In the genomic region with DNA sequence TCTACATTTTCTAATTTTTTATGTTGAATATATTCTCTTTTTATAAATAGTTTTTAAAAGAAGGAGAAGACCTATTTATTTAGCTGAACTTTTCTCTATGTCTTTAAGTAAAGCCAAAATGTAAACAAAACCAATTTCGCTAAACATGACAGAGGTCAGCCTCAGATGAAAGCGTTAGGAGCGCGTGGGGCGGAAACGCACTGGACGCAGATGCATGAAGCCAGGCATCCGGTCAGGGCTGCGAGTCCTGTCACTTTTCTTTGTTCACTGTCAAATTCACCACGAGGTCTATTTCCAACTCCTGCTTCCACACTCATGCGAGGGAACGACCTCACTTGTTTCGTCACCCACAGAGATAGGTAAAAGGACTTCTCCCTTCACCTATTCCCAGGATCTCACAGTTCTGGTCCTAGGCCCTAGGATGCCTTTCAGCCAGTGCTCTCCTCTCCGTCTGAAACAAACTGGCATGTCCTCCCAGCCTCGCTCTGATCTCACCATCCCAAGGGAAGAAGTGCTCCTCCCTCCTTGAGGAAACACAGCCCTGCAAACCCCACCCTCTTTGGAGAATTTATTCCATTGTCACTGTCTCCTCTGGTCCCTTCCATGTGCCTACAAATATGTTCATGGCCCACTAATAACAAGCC, we compare ENCODE assay signal across 18 cellular contexts. TPM values are rescaled to one million over a fixed set of nuclear protein-coding genes. Genes with fewer than 3 reads are reported as not detected.
A peak's percentile ranks its signal among the peaks of the same experiment; 100 is the strongest.
DNase-seq lines count a peak whose midpoint lies in the region; ATAC-seq, FAIRE-seq and TF ChIP-seq lines count a peak whose summit lies in the region.
"Had no signal": no experiment of that assay in that cellular context is flagged by ENCODE, and none has a peak within 500 bp of the region (broad histone marks: within the 10 kb centered on the region; RNA-seq: fewer than 3 reads in every experiment).

No MANE protein-coding gene starts in this region.

- H3K4me1 ChIP-seq in BLaER1 treated with 17β-estradiol and CSF1 and Interleukin-3, amounts not matched to agents 10 nM and 100 nM: peaks cover 7 to 54% (median 22%) of the 10 kb centered on the region in 10 experiments; a peak in 18 of 20 replicates
- H3K4me1 ChIP-seq in GM12878 (ENCODE audit: control insufficient read depth, insufficient read depth, low read length): peaks cover 13% of the 10 kb centered on the region
- peaks cover 0 to 65% of the 10 kb centered on the region in 2 donors for H3K4me1 ChIP-seq in right atrium auricular region
- peaks cover 7% of the 10 kb centered on the region for H3K4me1 ChIP-seq in A673 (ENCODE audit: insufficient read depth, low read length, poor library complexity, severe bottlenecking)
- H3K4me1 ChIP-seq in Karpas-422 (ENCODE audit: low read length): no peaks in the 10 kb centered on the region

- no peak for ATAC-seq in GM12878

- no peaks in the 10 kb centered on the region for H4K20me1 ChIP-seq in BLaER1 treated with 17β-estradiol and CSF1 and Interleukin-3, amounts not matched to agents 10 nM and 100 nM
- H4K20me1 ChIP-seq in GM12878 (ENCODE audit: control insufficient read depth, insufficient read depth): no peaks in the 10 kb centered on the region
- H4K20me1 ChIP-seq in Karpas-422 (ENCODE audit: insufficient read depth, low read depth, low read length): no peaks in the 10 kb centered on the region

- peak overlapping the region in 3 of 11 experiments; percentile 28 to 56 (median 35); a peak in 4 of 22 replicates for H3K9ac ChIP-seq in BLaER1 treated with 17β-estradiol and CSF1 and Interleukin-3, amounts not matched to agents 10 nM and 100 nM
- H3K9ac ChIP-seq in GM12878 (ENCODE audit: control insufficient read depth, insufficient read depth, low read length) (no peak overlapping the region), Karpas-422 (ENCODE audit: low read length) (no peak overlapping the region)

- in situ Hi-C loops in GM12878 (cut with MboI): no loop called here

- no peaks in the 10 kb centered on the region for H3K27me3 ChIP-seq in BLaER1 treated with 17β-estradiol and CSF1 and Interleukin-3, amounts not matched to agents 10 nM and 100 nM
- H3K27me3 ChIP-seq in GM12878 (replicated peaks in 1 of 2; ENCODE audit: control insufficient read depth in 2 of 2, insufficient read depth in 2 of 2, low read length in 1 of 2) (no peaks in the 10 kb centered on the region), right atrium auricular region (no peaks in the 10 kb centered on the region), A673 (replicated peaks; ENCODE audit: insufficient read depth, low read depth, low read length, poor library complexity) (no peaks in the 10 kb centered on the region), Karpas-422 (ENCODE audit: low read length) (no peaks in the 10 kb centered on the region)

- H3K9me3 ChIP-seq in BLaER1 treated with 17β-estradiol and CSF1 and Interleukin-3, amounts not matched to agents 10 nM and 100 nM (replicated peaks in 1 of 11): no peaks in the 10 kb centered on the region
- no peaks in the 10 kb centered on the region; the same call in 1 of the 3 replicates for H3K9me3 ChIP-seq in GM12878 (replicated peaks; ENCODE audit: control insufficient read depth, insufficient read depth, low read length)
- no peaks in the 10 kb centered on the region for H3K9me3 ChIP-seq in right atrium auricular region
- H3K9me3 ChIP-seq in A673 (ENCODE audit: low read depth, low read length, poor library complexity, severe bottlenecking): no peaks in the 10 kb centered on the region
- no peaks in the 10 kb centered on the region for H3K9me3 ChIP-seq in Karpas-422 (ENCODE audit: low read length)

- H3K79me2 ChIP-seq in GM12878 (ENCODE audit: control insufficient read depth, insufficient read depth, low read length) (no peaks in the 10 kb centered on the region), Karpas-422 (ENCODE audit: low read length) (no peaks in the 10 kb centered on the region)

- no peaks in the 10 kb centered on the region for H3K9me2 ChIP-seq in Karpas-422 (replicated peaks; ENCODE audit: insufficient read depth, low read length)

- peak overlapping the region; percentile 20 to 88 (median 77) for H3K4me2 ChIP-seq in BLaER1 treated with 17β-estradiol and CSF1 and Interleukin-3, amounts not matched to agents 10 nM and 100 nM
- H3K4me2 ChIP-seq in GM12878 (ENCODE audit: control insufficient read depth, insufficient read depth): peak overlapping the region; percentile 44; the same call in 1 of the 2 replicates
- H3K4me2 ChIP-seq in Karpas-422 (ENCODE audit: low read depth, low read length, poor library complexity, severe bottlenecking): no peak overlapping the region

- BruUV-seq in GM12878 (replicated peaks; lab: Mats Ljungman, UMichigan): no TSS peak
- no TSS peak for BruUV-seq in A673 (replicated peaks; lab: Mats Ljungman, UMichigan)

- POLR2A ChIA-PET in GM12878 (lab: Charles Lee): interaction anchor here (0.6 kb wide), 1 partner anchor 88 kb away, joined by 3 read pairs; no protein-coding TSS in a partner anchor
- POLR2A ChIA-PET in A673 (lab: Charles Lee; ENCODE audit: low non-redundant PET): no interaction called here

- RAD21 ChIA-PET in GM12878 (lab: Charles Lee; ENCODE audit: unreplicated experiment): interaction anchor here (1.0 to 2.0 kb wide), 2 partner anchors 42 to 68 kb away, joined by 3 to 4 read pairs; no protein-coding TSS in a partner anchor

- SMC1A ChIA-PET in GM12878 (lab: Charles Lee; ENCODE audit: uncharacterized antibody, unreplicated experiment): interaction anchor here (1.6 kb wide), 1 partner anchor 72 kb away, joined by 4 read pairs; no protein-coding TSS in a partner anchor

- intact Hi-C loops in GM12878 (cut with micrococcal nuclease; ENCODE audit: unreplicated experiment): no loop called here
- intact Hi-C loops in A673 (cut with micrococcal nuclease; ENCODE audit: unreplicated experiment): no loop called here

- peak overlapping the region in 6 of 11 experiments; percentile 14 to 72 (median 61); a peak in 11 of 22 replicates for H3K27ac ChIP-seq in BLaER1 treated with 17β-estradiol and CSF1 and Interleukin-3, amounts not matched to agents 10 nM and 100 nM
- no peak overlapping the region for H3K27ac ChIP-seq in GM12878 (ENCODE audit: control insufficient read depth, insufficient read depth)
- peak overlapping the region; percentile 66 to 83 for H3K27ac ChIP-seq in right atrium auricular region
- H3K27ac ChIP-seq in skin epidermis: peak overlapping the region in 20 of 21 experiments; percentile 10 to 85 (median 67)
- H3K27ac ChIP-seq in A673 (ENCODE audit: low read depth, low read length, poor library complexity, severe bottlenecking): no peak overlapping the region
- H3K27ac ChIP-seq in Karpas-422 (ENCODE audit: low read length): no peak overlapping the region

- no peak for DNase-seq in GM12878 (ENCODE audit: low read depth, low spot score)
- DNase-seq in right atrium auricular region (ENCODE audit: low spot score): peak; percentile 80
- DNase-seq in T-helper 2 cell: no peak
- DNase-seq in DMS79 treated with DMSO at 0.1 percent for 48 hours (lab: John Stamatoyannopoulos, UW): no peak
- no peak for DNase-seq in A673 (ENCODE audit: low spot score)
- DNase-seq in Karpas-422: no peak
- DNase-seq: activated naive CD4-positive, alpha-beta T cell treated with Interleukin-2 at 50 U/mL for 16 hours; DMS153; effector memory CD4-positive, alpha-beta T cell; kidney glomerular epithelial cell; naive B cell; NCI-H1694 treated with DMSO at 0.1 percent for 48 hours; NCI-H510A; OCI-M1; stimulated activated CD4-positive, alpha-beta T cell treated with anti-CD3 and anti-CD28 coated beads, Interleukin-4, amount 100 ng/mL, for 24 hours had no signal

- 96% methylated on average over 15 of the region's 15 CpGs for WGBS in GM12878 (ENCODE audit: insufficient coverage, insufficient replicate concordance, low lambda C conversion rate, missing lambda C conversion rate)

- TF ChIP-seq POLR2A in GM12878 (IDR thresholded peaks at IDR 0.05; ENCODE audit: low read depth, low read length): no peak

- CTCF ChIA-PET in GM12878 (lab: Yijun Ruan, JAX) (interaction anchor here (0.7 to 1.2 kb wide), 2 partner anchors 60 to 74 kb away, joined by 3 to 4 read pairs; no protein-coding TSS in a partner anchor), A673 (lab: Charles Lee) (no interaction called here)

- TF ChIP-seq RAD21 in GM12878 (IDR thresholded peaks at IDR 0.05; ENCODE audit: insufficient read depth, low read depth, low read length): no peak

- TF ChIP-seq CTCF in GM12878 (IDR thresholded peaks at IDR 0.05 in 2 of 3, conservative IDR thresholded peaks at IDR 0.05 in 1 of 3; ENCODE audit: control insufficient read depth in 2 of 3, extremely low read depth in 1 of 3, insufficient read depth in 1 of 3, low read depth in 3 of 3, low read length in 3 of 3) (no peak), right atrium auricular region (IDR thresholded peaks at IDR 0.05) (no peak), A673 (conservative IDR thresholded peaks at IDR 0.05; ENCODE audit: low read depth, low read length) (no peak)

- TF ChIP-seq EP300 in GM12878 (IDR thresholded peaks at IDR 0.05; ENCODE audit: borderline replicate concordance in 1 of 2, control insufficient read depth in 1 of 2, low read depth in 2 of 2, low read length in 2 of 2): no peak

- H3K4me3 ChIP-seq in BLaER1 treated with 17β-estradiol and CSF1 and Interleukin-3, amounts not matched to agents 10 nM and 100 nM: no peak overlapping the region
- no peak overlapping the region for H3K4me3 ChIP-seq in GM12878
- no peak overlapping the region for H3K4me3 ChIP-seq in right atrium auricular region
- H3K4me3 ChIP-seq in skin epidermis: no peak overlapping the region
- H3K4me3 ChIP-seq in A673 (ENCODE audit: low read depth, low read length, poor library complexity, severe bottlenecking): no peak overlapping the region
- H3K4me3 ChIP-seq in Karpas-422 (ENCODE audit: low read length): no peak overlapping the region

- peaks cover 0 to 38% (median 0%) of the 10 kb centered on the region in 11 experiments; a peak in 1 of 22 replicates for H3K36me3 ChIP-seq in BLaER1 treated with 17β-estradiol and CSF1 and Interleukin-3, amounts not matched to agents 10 nM and 100 nM
- no peaks in the 10 kb centered on the region for H3K36me3 ChIP-seq in GM12878 (ENCODE audit: control insufficient read depth in 2 of 2, insufficient read depth in 2 of 2, low read length in 1 of 2)
- H3K36me3 ChIP-seq in right atrium auricular region: peaks cover 12% of the 10 kb centered on the region
- H3K36me3 ChIP-seq in A673 (ENCODE audit: insufficient read depth, low read length, poor library complexity, severe bottlenecking): peaks cover 9% of the 10 kb centered on the region
- H3K36me3 ChIP-seq in Karpas-422 (ENCODE audit: insufficient read depth, low read length): no peaks in the 10 kb centered on the region

- no peak for FAIRE-seq in GM12878 (lab: Jason Lieb, UNC)
- FAIRE-seq: bronchial epithelial cell had no signal

- H2AFZ ChIP-seq in GM12878 (ENCODE audit: control insufficient read depth, low read depth, low read length) (no peak overlapping the region), Karpas-422 (ENCODE audit: low read length) (no peak overlapping the region)

RNA-seq across cellular contexts. Expression of gene ITGB5, which starts 57.9 kb away (rescaled TPM):
- 1.3 and 2.2 TPM in 2 replicates for total RNA-seq in GM12878 (2013; cell fraction: nucleolus; rRNA removed)
- total RNA-seq in GM12878 (2014; rRNA removed) (0.60 and 0.73 TPM in 2 replicates), GM12878 (2014; rRNA removed; fragmentation: Illumina TruSeq; extraction: Trizol) (0.31 and 0.32 TPM in 2 replicates), GM12878 (2021) (1.4 and 2.1 TPM in 2 replicates), right atrium auricular region (100 to 1,000 TPM in 1 of 2 donors, 10 to 100 TPM in 1; 84.0 to 182 TPM), A673 (2021) (116 and 125 TPM in 2 replicates)
- 0.10 TPM for polyA plus RNA-seq in GM12878 (2011; ENCODE audit: low read depth)
- polyA plus RNA-seq in GM12878 (2011; rRNA removed) (5.6 and 10.0 TPM in 2 replicates), GM12878 (2014; fragmentation: Illumina TruSeq; extraction: Trizol) (0.60 and 1.0 TPM in 2 replicates), GM12878 (2014; fragmentation: Nextera tagmentation; extraction: Ambion mirVana) (under 1 TPM; 0.05 to 0.26 TPM), GM12878 (2014; rRNA removed) (0.92 and 0.95 TPM in 2 replicates), GM12878 (2016; fragmentation: Nextera tagmentation; extraction: Ambion mirVana) (not detected)
- 8.9 and 10.4 TPM in 2 replicates for polyA plus RNA-seq in GM12878 (2011; cell fraction: cytosol; rRNA removed)
- polyA plus RNA-seq in GM12878 (2011; cell fraction: nucleus; rRNA removed): 7.3 and 9.9 TPM in 2 replicates
- polyA plus RNA-seq in GM12878 (2012): 0.64 and 1.6 TPM in 2 replicates
- 13.4 and 17.1 TPM in 2 replicates for polyA minus RNA-seq in GM12878 (2011; rRNA and poly(A)+ RNA removed)
- polyA minus RNA-seq in GM12878 (2011; cell fraction: cytosol; rRNA and poly(A)+ RNA removed): 5.5 and 12.8 TPM in 2 replicates
- polyA minus RNA-seq in GM12878 (2011; cell fraction: nucleus; rRNA and poly(A)+ RNA removed): 3.7 and 7.5 TPM in 2 replicates
- 0.86 and 4.7 TPM in 2 replicates for total RNA-seq in Karpas-422 (2014; rRNA removed; shearing (Covaris generic); ENCODE audit: low replicate concordance)

Comparison
In these comparisons a context has a peak if more than half of its experiments do, and no peak if none do; other contexts are left out.
1. H3K27ac ChIP-seq: peak in BLaER1 treated with 17β-estradiol and CSF1 and Interleukin-3, amounts not matched to agents 10 nM and 100 nM (6 of 11), right atrium auricular region (2 of 2) and skin epidermis (20 of 21); none in GM12878 (single experiment), A673 (single experiment) and Karpas-422 (single experiment).
2. RNA of gene ITGB5, which starts 57.9 kb away (total RNA-seq): 84.0 to 182 TPM in right atrium auricular region and 116 to 125 TPM in A673; 0.86 to 4.7 TPM in Karpas-422 and 0.31 to 2.2 TPM in GM12878; every median in the first group is over 10 times any median in the second.